8 cellular contexts compared by ENCODE assay signal in the genomic region with DNA sequence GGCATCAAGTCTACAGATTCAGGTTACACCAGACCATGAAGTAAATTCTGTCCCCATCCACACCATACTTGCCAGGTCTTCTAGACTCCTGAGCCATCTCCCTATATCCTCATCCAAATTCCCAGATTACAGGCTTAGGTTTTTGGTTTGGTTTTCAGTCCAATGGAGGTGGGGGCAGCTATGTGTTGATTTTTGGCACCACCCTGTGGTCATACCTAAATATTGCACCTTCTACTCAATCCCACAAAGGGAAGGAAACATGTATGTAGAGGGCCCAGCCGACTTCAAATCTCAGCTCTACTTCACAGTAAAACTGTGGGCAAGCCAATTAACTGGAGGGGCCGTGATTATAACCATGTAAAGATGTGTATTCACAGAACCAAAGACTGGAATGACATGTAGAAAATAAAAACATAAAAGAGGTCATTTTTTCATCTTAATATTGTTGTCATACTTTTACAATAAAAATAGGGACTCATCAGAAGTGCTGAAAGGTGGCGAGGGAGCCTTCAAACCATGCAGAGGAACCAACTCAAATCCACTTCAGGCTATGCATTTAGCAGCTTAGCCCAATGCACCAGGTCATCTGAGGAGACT. TPM values are rescaled to one million over a fixed set of nuclear protein-coding genes. Genes with fewer than 3 reads are reported as not detected.
DNase-seq lines count a peak whose midpoint lies in the region; ATAC-seq and TF ChIP-seq lines count a peak whose summit lies in the region.

No MANE protein-coding gene starts in this region.

- peak in 1 of 10 experiments; percentile 10 for DNase-seq in CD4-positive, alpha-beta T cell
- DNase-seq in GM13976 (ENCODE audit: low spot score) (peak; percentile 47), NAMALWA (ENCODE audit: low spot score) (peak; percentile 69), Right ventricle myocardium superior (no peak), renal cortical epithelial cell (ENCODE audit: low read depth) (peak; percentile 39), T1000 (lab: John Stamatoyannopoulos, UW) (no peak)
- peak; percentile 18 to 35 for DNase-seq in activated T-cell treated with anti-CD3 and anti-CD28 coated beads, Interleukin-2, amount 50 U/mL, for 72 hours

- H3K27ac Mint-ChIP-seq in CD4-positive, alpha-beta T cell: no peak overlapping the region
- H3K27ac Mint-ChIP-seq in activated T-cell treated with anti-CD3 and anti-CD28 coated beads, Interleukin-2, amount 50 U/mL, for 72 hours: no peak overlapping the region

- peaks cover 3% of the 10 kb centered on the region for H3K27me3 Mint-ChIP-seq in CD4-positive, alpha-beta T cell
- no peaks in the 10 kb centered on the region for H3K27me3 Mint-ChIP-seq in activated T-cell treated with anti-CD3 and anti-CD28 coated beads, Interleukin-2, amount 50 U/mL, for 72 hours (ENCODE audit: low read depth)

- H3K4me3 Mint-ChIP-seq in CD4-positive, alpha-beta T cell: no peak overlapping the region
- H3K4me3 Mint-ChIP-seq in activated T-cell treated with anti-CD3 and anti-CD28 coated beads, Interleukin-2, amount 50 U/mL, for 72 hours: no peak overlapping the region

- H3K9me3 Mint-ChIP-seq in CD4-positive, alpha-beta T cell: no peaks in the 10 kb centered on the region
- no peaks in the 10 kb centered on the region for H3K9me3 Mint-ChIP-seq in activated T-cell treated with anti-CD3 and anti-CD28 coated beads, Interleukin-2, amount 50 U/mL, for 72 hours

- CTCF ChIA-PET in CD4-positive, alpha-beta T cell (lab: Charles Lee): interaction anchor here (1.1 to 1.5 kb wide), 4 partner anchors 10 to 111 kb away, joined by 3 to 7 read pairs (median 4); no protein-coding TSS in a partner anchor

- no peaks in the 10 kb centered on the region for H3K27me3 ChIP-seq in CD4-positive, alpha-beta T cell (ENCODE audit: control insufficient read depth, insufficient read depth, low read length)

- H3K27ac ChIP-seq in CD4-positive, alpha-beta T cell (ENCODE audit: low read depth, low read length): no peak overlapping the region

- peak; percentile 70 for TF ChIP-seq CTCF in CD4-positive, alpha-beta T cell (IDR thresholded peaks at IDR 0.05)
- TF ChIP-seq CTCF in GM13976 (IDR thresholded peaks at IDR 0.05; ENCODE audit: borderline replicate concordance, control extremely low read depth, extremely low read depth, insufficient read depth, missing control alignments): peak; percentile 56

- H3K4me1 Mint-ChIP-seq in CD4-positive, alpha-beta T cell (ENCODE audit: low read depth): peaks cover 5% of the 10 kb centered on the region
- peaks cover 3% of the 10 kb centered on the region for H3K4me1 Mint-ChIP-seq in activated T-cell treated with anti-CD3 and anti-CD28 coated beads, Interleukin-2, amount 50 U/mL, for 72 hours (ENCODE audit: low read depth)

- intact Hi-C loops in CD4-positive, alpha-beta T cell (cut with DNase I, micrococcal nuclease): loop anchor here (1.0 to 10.0 kb wide), 3 partner anchors 112 to 1154 kb away; no protein-coding TSS in a partner anchor
- intact Hi-C loops in Right ventricle myocardium superior (cut with DNase I): loop anchor here (5.0 kb wide), 1 partner anchor 542 kb away; no protein-coding TSS in a partner anchor

- in situ Hi-C loops in GM13976 (cut with MboI; ENCODE audit: low sequenced_read_pairs, unreplicated experiment): loop anchor here (10.0 kb wide), 1 partner anchor 104 kb away; no protein-coding TSS in a partner anchor

- no peaks in the 10 kb centered on the region for H3K9me3 ChIP-seq in CD4-positive, alpha-beta T cell (ENCODE audit: control insufficient read depth, low read length)

- peaks cover 91% of the 10 kb centered on the region for H3K36me3 Mint-ChIP-seq in CD4-positive, alpha-beta T cell (ENCODE audit: low read depth)
- H3K36me3 Mint-ChIP-seq in activated T-cell treated with anti-CD3 and anti-CD28 coated beads, Interleukin-2, amount 50 U/mL, for 72 hours (ENCODE audit: insufficient read depth in 2 of 2): peaks cover 0 to 7% of the 10 kb centered on the region in 2 donors

- no peak for ATAC-seq in CD4-positive, alpha-beta T cell (ENCODE audit: poor library complexity)
- ATAC-seq in activated T-cell treated with anti-CD3 and anti-CD28 coated beads, Interleukin-2, amount 50 U/mL, for 72 hours (replicated peaks in 1 of 2): peak in 1 of 2 donors; percentile 49
- ATAC-seq in Right ventricle myocardium superior (ENCODE audit: poor library complexity): peak; percentile 84
- no peak for ATAC-seq in HG02763 (IDR thresholded peaks at IDR 0.05; ENCODE audit: unreplicated experiment)

- POLR2A ChIA-PET in CD4-positive, alpha-beta T cell (lab: Charles Lee): interaction anchor here (1.1 kb wide), 1 partner anchor 20 kb away, joined by 4 read pairs; the partner anchor contains the start of gene ERCC6

RNA-seq across cellular contexts. Expression of gene ERCC6, which starts 19.8 kb away (rescaled TPM):
- total RNA-seq in CD4-positive, alpha-beta T cell: 10 to 100 TPM; 33.3 to 39.0 TPM
- total RNA-seq in activated T-cell treated with anti-CD3 and anti-CD28 coated beads, Interleukin-2, amount 50 U/mL, for 72 hours: 10 to 100 TPM; 29.4 to 33.6 TPM
- total RNA-seq in Right ventricle myocardium superior (25.3 TPM), renal cortical epithelial cell (9.7 and 24.3 TPM in 2 replicates)

Comparison
In these comparisons a context has a peak if more than half of its experiments do, and no peak if none do; other contexts are left out.
1. DNase-seq: peak in GM13976 (single experiment), NAMALWA (single experiment), activated T-cell treated with anti-CD3 and anti-CD28 coated beads, Interleukin-2, amount 50 U/mL, for 72 hours (2 of 2) and renal cortical epithelial cell (single experiment); none in Right ventricle myocardium superior (single experiment) and T1000 (single experiment).